In genomic region chr19:42245247-42245646, GRCh38 we compare ENCODE assay signal across 6 cellular contexts. TPM values are rescaled to one million over a fixed set of nuclear protein-coding genes. Genes with fewer than 3 reads are reported as not detected.
A peak's percentile ranks its signal among the peaks of the same experiment; 100 is the strongest.
DNase-seq lines count a peak whose midpoint lies in the region; ATAC-seq and TF ChIP-seq lines count a peak whose summit lies in the region.
"Not testable (repeated sequence)": the region's sequence is repeated elsewhere in the genome, so short reads cannot be mapped to it uniquely, and the experiment has no call there.

No MANE protein-coding gene starts in this region.

- H3K27me3 Mint-ChIP-seq in naive thymus-derived CD8-positive, alpha-beta T cell = not testable (repeated sequence)

- peaks cover 17% of the 10 kb centered on the region for H4K20me1 ChIP-seq in DND-41 (ENCODE audit: insufficient read depth, low read length)
- not testable (repeated sequence) for H4K20me1 ChIP-seq in fibroblast of lung (ENCODE audit: control insufficient read depth, extremely low read depth, insufficient read depth, low read length)

- H3K4me1 ChIP-seq in DND-41 (ENCODE audit: insufficient read depth, low read length) (peaks cover 31% of the 10 kb centered on the region), adrenal gland (replicated peaks in 1 of 2) (peaks cover 37 to 61% of the 10 kb centered on the region in 2 donors), fibroblast of lung (ENCODE audit: control insufficient read depth, extremely low read depth, insufficient read depth, low read length) (peaks cover 15% of the 10 kb centered on the region), stomach smooth muscle (ENCODE audit: control insufficient read depth, insufficient read depth, low read length) (peaks cover 54% of the 10 kb centered on the region)

- not testable (repeated sequence) for H3K36me3 Mint-ChIP-seq in naive thymus-derived CD8-positive, alpha-beta T cell

- not testable (repeated sequence) for H3K9me3 ChIP-seq in DND-41 (ENCODE audit: insufficient read depth, low read length, severe bottlenecking); adrenal gland (replicated peaks in 1 of 3); fibroblast of lung (ENCODE audit: control insufficient read depth, insufficient read depth, low read depth, low read length); stomach smooth muscle (ENCODE audit: control insufficient read depth in 2 of 2, low read length in 2 of 2)

- H3K4me2 ChIP-seq in DND-41 (ENCODE audit: insufficient read depth, low read length) = peak overlapping the region; percentile 97
- peak overlapping the region; percentile 21 for H3K4me2 ChIP-seq in fibroblast of lung (ENCODE audit: extremely low read depth, insufficient read depth, low read length)

- WGBS in adrenal gland, 4 donors = 60 to 73% (median 72%) methylated on average over 10 of the region's 10 CpGs

- peak overlapping the region; percentile 94 for H3K27ac ChIP-seq in DND-41 (ENCODE audit: low read length)
- peak overlapping the region; percentile 98 for H3K27ac ChIP-seq in RWPE1
- H3K27ac ChIP-seq in adrenal gland = peak overlapping the region in 3 of 5 donors; percentile 16 to 93 (median 88)
- peak overlapping the region; percentile 56 for H3K27ac ChIP-seq in fibroblast of lung (ENCODE audit: insufficient read depth, low read length)
- H3K27ac ChIP-seq in stomach smooth muscle (ENCODE audit: low read length) = peak overlapping the region; percentile 85

- peak overlapping the region; percentile 82 for H3K9ac ChIP-seq in DND-41 (ENCODE audit: low read depth, low read length)
- not testable (repeated sequence) for H3K9ac ChIP-seq in fibroblast of lung (ENCODE audit: insufficient read depth, low read length)
- H3K9ac ChIP-seq in stomach smooth muscle (ENCODE audit: low read length in 2 of 2) = peak overlapping the region; percentile 29 to 63

- H3K4me1 Mint-ChIP-seq in naive thymus-derived CD8-positive, alpha-beta T cell = peaks cover 21 to 65% (median 53%) of the 10 kb centered on the region in 4 donors

- H3K79me2 ChIP-seq in DND-41 (ENCODE audit: insufficient read depth, low read length) (peaks cover 36% of the 10 kb centered on the region), fibroblast of lung (ENCODE audit: control insufficient read depth, insufficient read depth, low read length) (peaks cover 35% of the 10 kb centered on the region)

- ATAC-seq in DND-41 (ENCODE audit: insufficient read depth, low read depth); naive thymus-derived CD8-positive, alpha-beta T cell: not testable (repeated sequence)

- H3K4me3 Mint-ChIP-seq in naive thymus-derived CD8-positive, alpha-beta T cell = peak overlapping the region; percentile 88 to 99 (median 98)

- intact Hi-C loops in adrenal gland (cut with DNase I) = loop anchor here (5.0 kb wide), 1 partner anchor 47 kb away; no protein-coding TSS in a partner anchor

- H3K27me3 ChIP-seq in DND-41 (ENCODE audit: insufficient read depth, low read length, poor library complexity); adrenal gland; fibroblast of lung (ENCODE audit: control insufficient read depth, insufficient read depth, low read length); stomach smooth muscle (ENCODE audit: control insufficient read depth in 1 of 2, insufficient read depth in 2 of 2, low read length in 2 of 2): not testable (repeated sequence)

- not testable (repeated sequence) for TF ChIP-seq CTCF in DND-41 (IDR thresholded peaks at IDR 0.05; ENCODE audit: borderline replicate concordance, extremely low read depth, low read length, poor library complexity, severe bottlenecking); RWPE1 (conservative IDR thresholded peaks at IDR 0.05; ENCODE audit: low read depth); adrenal gland (IDR thresholded peaks at IDR 0.05); fibroblast of lung (conservative IDR thresholded peaks at IDR 0.05 in 1 of 2, IDR thresholded peaks at IDR 0.05 in 1 of 2; ENCODE audit: low read depth in 1 of 2, low read length in 2 of 2)

- peak overlapping the region; percentile 74 for H2AFZ ChIP-seq in DND-41 (ENCODE audit: low read depth, low read length)
- H2AFZ ChIP-seq in fibroblast of lung (ENCODE audit: low read length) = not testable (repeated sequence)

- TF ChIP-seq POLR2A in adrenal gland (IDR thresholded peaks at IDR 0.05) = not testable (repeated sequence)

- CTCF ChIA-PET in RWPE1 (lab: Yijun Ruan, JAX) = interaction anchor here (0.6 to 1.6 kb wide), 2 partner anchors 46 to 113 kb away, joined by 3 to 7 read pairs; partner anchors contain the start of gene POU2F2

- POLR2A ChIA-PET in RWPE1 (lab: Yijun Ruan, JAX; ENCODE audit: low non-redundant PET) = not testable (repeated sequence)
- POLR2A ChIA-PET in naive thymus-derived CD8-positive, alpha-beta T cell (lab: Charles Lee) = interaction anchor here (0.7 to 10.6 kb wide), 10 partner anchors 7 to 112 kb away, joined by 3 to 121 read pairs (median 7); partner anchors contain the start of genes CIC, DEDD2, ERF and PAFAH1B3

- H3K9me3 Mint-ChIP-seq in naive thymus-derived CD8-positive, alpha-beta T cell = not testable (repeated sequence)

- not testable (repeated sequence) for DNase-seq in DND-41; RWPE1 (ENCODE audit: low spot score); fibroblast of lung (ENCODE audit: low read depth in 2 of 2); naive thymus-derived CD8-positive, alpha-beta T cell
- DNase-seq in adrenal gland = peak in 5 of 7 donors; percentile 33 to 76 (median 45)

- H3K27ac Mint-ChIP-seq in naive thymus-derived CD8-positive, alpha-beta T cell = peak overlapping the region; percentile 91 to 99 (median 98)

- peak overlapping the region in 1 of 2 experiments; percentile 70; a peak in 2 of 4 replicates for H3K4me3 ChIP-seq in DND-41 (ENCODE audit: low read depth in 1 of 2, low read length in 2 of 2)
- not testable (repeated sequence) for H3K4me3 ChIP-seq in adrenal gland
- peak overlapping the region in 1 of 4 experiments; percentile 68 for H3K4me3 ChIP-seq in fibroblast of lung (replicated peaks in 1 of 4; ENCODE audit: control extremely low read depth in 1 of 4, insufficient read depth in 1 of 4, low read depth in 3 of 4, low read length in 4 of 4)
- peak overlapping the region; percentile 82 to 84 for H3K4me3 ChIP-seq in stomach smooth muscle (ENCODE audit: low read length in 2 of 2)

- peaks cover 24% of the 10 kb centered on the region for H3K36me3 ChIP-seq in DND-41 (ENCODE audit: insufficient read depth, low read length)
- peaks cover 0 to 20% of the 10 kb centered on the region in 2 donors for H3K36me3 ChIP-seq in adrenal gland (replicated peaks in 1 of 2)
- H3K36me3 ChIP-seq in fibroblast of lung (ENCODE audit: control insufficient read depth, insufficient read depth, low read length) = peaks cover 14% of the 10 kb centered on the region
- H3K36me3 ChIP-seq in stomach smooth muscle (ENCODE audit: control insufficient read depth in 2 of 2, insufficient read depth in 2 of 2, low read length in 2 of 2) = not testable (repeated sequence)

RNA-seq across cellular contexts. Expression of gene GSK3A, which starts 2.8 kb away (rescaled TPM):
- total RNA-seq in adrenal gland (10 to 100 TPM; 19.5 to 61.9 (median 45.1) TPM), fibroblast of lung (8.7 and 11.6 TPM in 2 replicates)
- polyA plus RNA-seq in adrenal gland (10 to 100 TPM; 51.0 to 94.9 (median 65.5) TPM), fibroblast of lung (21.7 and 30.6 TPM in 2 replicates)
- 32.3 and 41.3 TPM in 2 replicates for polyA plus RNA-seq in fibroblast of lung (2012)
- polyA minus RNA-seq in fibroblast of lung (ENCODE audit: low replicate concordance) = 45.4 and 93.0 TPM in 2 replicates
- total RNA-seq in naive thymus-derived CD8-positive, alpha-beta T cell = 10 to 100 TPM; 27.1 to 28.1 TPM
- polyA plus RNA-seq in naive thymus-derived CD8-positive, alpha-beta T cell = 10 to 100 TPM in 2 of 3 donors, 1 to 10 TPM in 1; 9.9 to 19.3 (median 12.8) TPM

RNA-seq across cellular contexts. Expression of gene ERF, which starts 9.7 kb away (rescaled TPM):
- total RNA-seq in adrenal gland = 10 to 100 TPM; 27.0 to 71.2 (median 55.1) TPM
- polyA plus RNA-seq in adrenal gland = 100 to 1,000 TPM in 1 of 3 donors, 10 to 100 TPM in 2; 14.3 to 147 (median 44.1) TPM
- 13.2 and 14.1 TPM in 2 replicates for total RNA-seq in fibroblast of lung
- 35.3 and 36.3 TPM in 2 replicates for polyA plus RNA-seq in fibroblast of lung
- 37.5 and 44.0 TPM in 2 replicates for polyA plus RNA-seq in fibroblast of lung (2012)
- 36.3 and 46.2 TPM in 2 replicates for polyA minus RNA-seq in fibroblast of lung (ENCODE audit: low replicate concordance)
- 10 to 100 TPM; 41.0 to 47.3 TPM for total RNA-seq in naive thymus-derived CD8-positive, alpha-beta T cell
- 1 to 10 TPM; 2.8 to 6.2 (median 4.6) TPM for polyA plus RNA-seq in naive thymus-derived CD8-positive, alpha-beta T cell

RNA-seq across cellular contexts. Expression of gene CIC, which starts 23.8 kb away (rescaled TPM):
- total RNA-seq in adrenal gland = 100 to 1,000 TPM in 1 of 8 donors, 10 to 100 TPM in 7; 48.7 to 119 (median 72.7) TPM
- 100 to 1,000 TPM in 1 of 3 donors, 10 to 100 TPM in 2; 13.3 to 171 (median 61.7) TPM for polyA plus RNA-seq in adrenal gland
- total RNA-seq in fibroblast of lung = 16.7 and 23.6 TPM in 2 replicates
- polyA plus RNA-seq in fibroblast of lung = 8.5 and 14.5 TPM in 2 replicates
- polyA plus RNA-seq in fibroblast of lung (2012) = 32.9 and 41.3 TPM in 2 replicates
- polyA minus RNA-seq in fibroblast of lung (ENCODE audit: low replicate concordance) = 36.6 and 51.1 TPM in 2 replicates
- total RNA-seq in naive thymus-derived CD8-positive, alpha-beta T cell = 10 to 100 TPM; 84.7 to 87.4 TPM
- 1 to 10 TPM in 2 of 3 donors, under 1 TPM in 1; 0.43 to 1.8 (median 1.3) TPM for polyA plus RNA-seq in naive thymus-derived CD8-positive, alpha-beta T cell

RNA-seq across cellular contexts. Expression of gene ZNF526, which starts 25.1 kb away (rescaled TPM):
- total RNA-seq in adrenal gland = 10 to 100 TPM in 2 of 8 donors, 1 to 10 TPM in 6; 4.2 to 12.5 (median 9.0) TPM
- 1 to 10 TPM; 2.0 to 5.1 (median 2.9) TPM for polyA plus RNA-seq in adrenal gland
- 6.7 and 7.8 TPM in 2 replicates for total RNA-seq in fibroblast of lung
- polyA plus RNA-seq in fibroblast of lung = 4.9 and 5.9 TPM in 2 replicates
- polyA plus RNA-seq in fibroblast of lung (2012) = 7.5 and 8.6 TPM in 2 replicates
- polyA minus RNA-seq in fibroblast of lung (ENCODE audit: low replicate concordance) = 20.8 and 25.5 TPM in 2 replicates
- 10 to 100 TPM; 16.6 to 20.1 TPM for total RNA-seq in naive thymus-derived CD8-positive, alpha-beta T cell
- 1 to 10 TPM; 3.9 to 8.1 (median 4.5) TPM for polyA plus RNA-seq in naive thymus-derived CD8-positive, alpha-beta T cell

RNA-seq across cellular contexts. Expression of gene DEDD2, which starts 27.8 kb away (rescaled TPM):
- total RNA-seq in adrenal gland (10 to 100 TPM; 27.1 to 54.8 (median 33.5) TPM), fibroblast of lung (11.3 and 17.8 TPM in 2 replicates)
- polyA plus RNA-seq in adrenal gland (10 to 100 TPM; 26.0 to 39.9 (median 26.2) TPM), fibroblast of lung (9.8 and 10.0 TPM in 2 replicates)
- 11.4 and 12.8 TPM in 2 replicates for polyA plus RNA-seq in fibroblast of lung (2012)
- polyA minus RNA-seq in fibroblast of lung (ENCODE audit: low replicate concordance) = 14.6 and 15.0 TPM in 2 replicates
- total RNA-seq in naive thymus-derived CD8-positive, alpha-beta T cell = 10 to 100 TPM; 56.5 to 58.7 TPM
- polyA plus RNA-seq in naive thymus-derived CD8-positive, alpha-beta T cell = 100 to 1,000 TPM; 117 to 149 (median 133) TPM
